8 cellular contexts compared by ENCODE assay signal in the genomic region with DNA sequence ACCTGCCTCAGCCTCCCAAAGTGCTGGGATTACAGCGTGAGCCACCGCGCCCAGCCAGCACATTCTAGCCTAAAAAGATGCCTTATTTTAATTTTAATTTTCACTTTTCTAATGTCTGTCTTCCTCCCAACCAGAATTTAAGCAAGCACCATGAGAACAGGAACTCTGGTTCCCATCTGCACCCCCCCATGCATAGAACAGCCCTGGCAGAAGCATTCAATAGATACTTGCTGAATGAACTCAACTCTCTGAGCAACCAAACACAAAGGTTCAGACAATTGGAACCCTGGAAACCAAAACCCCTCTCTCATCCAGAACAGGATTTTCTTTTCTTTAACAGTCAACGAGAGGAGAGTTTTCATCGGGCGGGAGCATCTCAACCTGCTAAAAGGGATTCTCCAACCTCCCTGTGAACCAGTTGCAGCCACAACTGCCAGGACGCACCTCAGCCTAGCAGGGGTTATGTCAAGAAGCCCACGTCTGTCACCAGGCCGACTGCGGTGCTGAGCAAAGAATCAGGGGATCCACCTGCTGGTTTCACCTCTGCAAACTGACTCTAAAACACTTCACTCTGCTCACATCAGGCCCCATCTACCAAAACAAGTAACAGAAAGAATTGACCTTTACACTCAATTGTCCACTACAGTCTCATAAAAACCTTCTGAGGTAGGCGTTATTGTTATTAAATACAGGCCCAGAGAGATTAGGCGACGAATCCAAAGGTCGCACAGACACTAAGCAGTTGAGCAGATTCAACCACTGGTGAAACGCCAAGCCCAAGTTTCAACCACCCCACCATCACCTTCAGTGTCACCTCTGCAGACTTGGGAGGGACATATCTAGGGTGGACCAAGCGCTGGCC. TPM values are rescaled to one million over a fixed set of nuclear protein-coding genes. Genes with fewer than 3 reads are reported as not detected.
DNase-seq lines count a peak whose midpoint lies in the region; ATAC-seq and TF ChIP-seq lines count a peak whose summit lies in the region.

No MANE protein-coding gene starts in this region.

- peak overlapping the region; percentile 76 for H3K27ac Mint-ChIP-seq in CD4-positive, alpha-beta T cell
- peak overlapping the region; percentile 93 for H3K27ac Mint-ChIP-seq in nephron progenitor cell

- no peaks in the 10 kb centered on the region for H3K9me3 Mint-ChIP-seq in CD4-positive, alpha-beta T cell
- no peaks in the 10 kb centered on the region for H3K9me3 Mint-ChIP-seq in nephron progenitor cell

- no peak for DNase-seq in CD4-positive, alpha-beta T cell
- DNase-seq in KBM-7 (peak; percentile 21), choroid plexus epithelial cell (ENCODE audit: low read depth) (no peak), nephron progenitor cell (no peak), Kasumi-1 (lab: John Stamatoyannopoulos, UW) (no peak), sciatic nerve (ENCODE audit: low spot score) (no peak)

- TF ChIP-seq CTCF in CD4-positive, alpha-beta T cell (IDR thresholded peaks at IDR 0.05): no peak
- TF ChIP-seq CTCF in choroid plexus epithelial cell (conservative IDR thresholded peaks at IDR 0.05; ENCODE audit: low read depth, low read length) (no peak), nephron progenitor cell (IDR thresholded peaks at IDR 0.05) (no peak)

- POLR2A ChIA-PET in CD4-positive, alpha-beta T cell (lab: Charles Lee): interaction anchor here (0.9 to 2.3 kb wide), 3 partner anchors 15 to 16 kb away, joined by 3 to 69 read pairs (median 3); no protein-coding TSS in a partner anchor

- in situ Hi-C loops in KBM-7 (cut with MboI; ENCODE audit: low pct_unique_long_range_greater_than_20kb, low sequenced_read_pairs): no loop called here

- H3K27me3 Mint-ChIP-seq in CD4-positive, alpha-beta T cell: no peaks in the 10 kb centered on the region
- H3K27me3 Mint-ChIP-seq in nephron progenitor cell (ENCODE audit: low read depth, poor library complexity): no peaks in the 10 kb centered on the region

- no peak for ATAC-seq in CD4-positive, alpha-beta T cell (ENCODE audit: poor library complexity)
- ATAC-seq in GM21367 (IDR thresholded peaks at IDR 0.05; ENCODE audit: unreplicated experiment) (no peak), sciatic nerve (no peak), HG03342 (IDR thresholded peaks at IDR 0.05; ENCODE audit: unreplicated experiment) (no peak)

- no peaks in the 10 kb centered on the region for H3K9me3 ChIP-seq in CD4-positive, alpha-beta T cell (ENCODE audit: control insufficient read depth, low read length)

- H3K36me3 Mint-ChIP-seq in CD4-positive, alpha-beta T cell (ENCODE audit: low read depth): peaks cover 39% of the 10 kb centered on the region
- peaks cover 37% of the 10 kb centered on the region for H3K36me3 Mint-ChIP-seq in nephron progenitor cell (ENCODE audit: low read depth)

- CTCF ChIA-PET in CD4-positive, alpha-beta T cell (lab: Charles Lee): no interaction called here

- intact Hi-C loops in CD4-positive, alpha-beta T cell (cut with DNase I, micrococcal nuclease): loop anchor here in 1 of 2 experiments (2.0 kb wide), 1 partner anchor 14 kb away; no protein-coding TSS in a partner anchor
- intact Hi-C loops in sciatic nerve (cut with DNase I): no loop called here

- no peaks in the 10 kb centered on the region for H3K27me3 ChIP-seq in CD4-positive, alpha-beta T cell (ENCODE audit: control insufficient read depth, insufficient read depth, low read length)

- no peak overlapping the region for H3K27ac ChIP-seq in CD4-positive, alpha-beta T cell (ENCODE audit: low read depth, low read length)

- H3K4me3 Mint-ChIP-seq in CD4-positive, alpha-beta T cell: peak overlapping the region; percentile 92
- peak overlapping the region; percentile 88 for H3K4me3 Mint-ChIP-seq in nephron progenitor cell

- peak overlapping the region; percentile 63 for H3K4me3 ChIP-seq in choroid plexus epithelial cell (ENCODE audit: low read depth, low read length)

- peaks cover 40% of the 10 kb centered on the region for H3K4me1 Mint-ChIP-seq in CD4-positive, alpha-beta T cell (ENCODE audit: low read depth)
- peaks cover 65% of the 10 kb centered on the region for H3K4me1 Mint-ChIP-seq in nephron progenitor cell

RNA-seq across cellular contexts. Expression of gene KIAA2013, which starts 1.7 kb away (rescaled TPM):
- 1 to 10 TPM; 7.6 to 8.3 TPM for total RNA-seq in CD4-positive, alpha-beta T cell
- total RNA-seq in sciatic nerve: 27.0 TPM

RNA-seq across cellular contexts. Expression of gene PLOD1, which starts 10.0 kb away (rescaled TPM):
- 1 to 10 TPM; 1.6 to 1.8 TPM for total RNA-seq in CD4-positive, alpha-beta T cell
- 60.7 TPM for total RNA-seq in sciatic nerve

RNA-seq across cellular contexts. Expression of gene MFN2, which starts 55.7 kb away (rescaled TPM):
- 10 to 100 TPM; 33.0 to 38.1 TPM for total RNA-seq in CD4-positive, alpha-beta T cell
- total RNA-seq in sciatic nerve: 68.6 TPM

Comparison
In these comparisons a context has a peak if more than half of its experiments do, and no peak if none do; other contexts are left out.
1. RNA of gene PLOD1, which starts 10.0 kb away (total RNA-seq): 60.7 TPM in sciatic nerve (single experiment); 1.6 to 1.8 TPM in CD4-positive, alpha-beta T cell; every median in the first group is over 10 times any median in the second.